ENCODE assay signal across 37 cellular contexts in genomic region chr14:29607129-29607528, GRCh38.
"Had no signal": no experiment of that assay in that cellular context is flagged by ENCODE, and none has a peak within 500 bp of the region (broad histone marks: within the 10 kb centered on the region; RNA-seq: fewer than 3 reads in every experiment).

No MANE protein-coding gene starts in this region.

- H3K36me3 Mint-ChIP-seq: WTC11 had no signal

- H3K9ac ChIP-seq: SK-N-SH had no signal

- H3K4me2 ChIP-seq: SK-N-SH had no signal

- ATAC-seq: activated CD4-positive, alpha-beta T cell treated with anti-CD3 and anti-CD28 coated beads for 36 hours; activated CD4-positive, CD25-positive, alpha-beta regulatory T cell treated with anti-CD3 and anti-CD28 coated beads, Interleukin-2, amount 50 U/mL, for 24 hours; activated CD8-positive, alpha-beta T cell treated with anti-CD3 and anti-CD28 coated beads, Interleukin-2, amount 10 ng/mL, durations not matched to agents 7 days and 5 days; activated naive CD4-positive, alpha-beta T cell treated with anti-CD3 and anti-CD28 coated beads, Interleukin-2, amount 50 U/mL, for 72 hours; PC-3; WTC11 had no signal

- H3K27ac ChIP-seq: brain microvascular endothelial cell, Peyer's patch, SJSA1 had no signal

- H3K9me3 ChIP-seq: MG63, Peyer's patch, SJSA1, SK-N-SH had no signal

- H3K36me3 ChIP-seq: brain microvascular endothelial cell, MG63, Peyer's patch, SJSA1 had no signal

- DNase-seq: activated CD4-positive, alpha-beta T cell treated with anti-CD3 and anti-CD28 coated beads for 36 hours; activated CD4-positive, alpha-beta T cell treated with anti-CD3 and anti-CD28 coated beads, Interleukin-2, amount 10 ng/mL, durations not matched to agents 7 days and 5 days; activated CD4-positive, alpha-beta T cell treated with anti-CD3 and anti-CD28 coated beads, Interleukin-2, amount 50 U/mL, for 48 hours; activated CD8-positive, alpha-beta T cell treated with anti-CD3 and anti-CD28 coated beads, Interleukin-2, amount 10 ng/mL, durations not matched to agents 7 days and 5 days; activated gamma-delta T cell treated with Interleukin-2 at 50 U/mL for 16 hours; activated naive CD4-positive, alpha-beta T cell treated with anti-CD3 and anti-CD28 coated beads for 36 hours; activated T-cell treated with anti-CD3 and anti-CD28 coated beads, Interleukin-2, amount 50 U/mL, for 24 hours; amniotic stem cell; aorta; brain microvascular endothelial cell; Kasumi-1; KG1; MG63; NCI-H1048; NCI-H1105 treated with DMSO at 0.1 percent for 48 hours; NCI-H1436; NCI-H1694; NCI-H1930; NCI-H2107; NCI-H226; NCI-H446 treated with DMSO at 0.1 percent for 48 hours; NCI-H524; NCI-H69; NCI-H82; PC-3; Peyer's patch; RPMI8226; SHP77 treated with DMSO at 0.1 percent for 48 hours; SK-N-SH had no signal

- H3K4me1 ChIP-seq: Peyer's patch, SJSA1 had no signal

- H3K27me3 ChIP-seq: brain microvascular endothelial cell, MG63, Peyer's patch, SJSA1 had no signal

- H3K4me3 Mint-ChIP-seq: activated CD4-positive, alpha-beta T cell treated with anti-CD3 and anti-CD28 coated beads for 36 hours; activated CD4-positive, alpha-beta T cell treated with anti-CD3 and anti-CD28 coated beads, Interleukin-2, amount 10 ng/mL, durations not matched to agents 7 days and 5 days; activated CD8-positive, alpha-beta T cell treated with anti-CD3 and anti-CD28 coated beads, Interleukin-2, amount 10 ng/mL, durations not matched to agents 7 days and 5 days; activated naive CD4-positive, alpha-beta T cell treated with anti-CD3 and anti-CD28 coated beads for 36 hours; activated T-cell treated with anti-CD3 and anti-CD28 coated beads, Interleukin-2, amount 50 U/mL, for 24 hours; IgD-negative memory B cell; T-helper 1 cell treated with Interleukin-12 subunit alpha and Interleukin-12 subunit beta and Interleukin-4 antibody, amounts not matched to agents 30 μg/mL and 1 μg/mL, for 36 hours; T-helper 2 cell treated with Interferon-gamma antibody and Interleukin-4, amounts not matched to agents 5 μg/mL and 100 μg/mL, for 36 hours; WTC11 had no signal

- H3K4me3 ChIP-seq: MG63, Peyer's patch, SJSA1 had no signal

- H3K27ac Mint-ChIP-seq: activated CD4-positive, alpha-beta T cell treated with anti-CD3 and anti-CD28 coated beads for 36 hours; activated CD4-positive, alpha-beta T cell treated with anti-CD3 and anti-CD28 coated beads, Interleukin-2, amount 10 ng/mL, durations not matched to agents 7 days and 5 days; activated CD8-positive, alpha-beta T cell treated with anti-CD3 and anti-CD28 coated beads, Interleukin-2, amount 10 ng/mL, durations not matched to agents 7 days and 5 days; activated naive CD4-positive, alpha-beta T cell treated with anti-CD3 and anti-CD28 coated beads for 36 hours; activated naive CD4-positive, alpha-beta T cell treated with anti-CD3 and anti-CD28 coated beads, Interleukin-2, amount 50 U/mL, for 72 hours; activated T-cell treated with anti-CD3 and anti-CD28 coated beads, Interleukin-2, amount 50 U/mL, for 24 hours; activated T-helper 2 cell treated with anti-CD3 and anti-CD28 coated beads, Interferon-gamma antibody, Interleukin-2, Interleukin-4, amounts not matched to agents 10 μg/mL and 5 μg/mL and 100 μg/mL, durations not matched to agents 14 hours and 24 hours and 36 hours; IgD-negative memory B cell; T-helper 1 cell treated with Interleukin-12 subunit alpha and Interleukin-12 subunit beta and Interleukin-4 antibody, amounts not matched to agents 30 μg/mL and 1 μg/mL, for 36 hours; T-helper 2 cell treated with Interferon-gamma antibody and Interleukin-4, amounts not matched to agents 5 μg/mL and 100 μg/mL, for 36 hours had no signal

- H3K27me3 Mint-ChIP-seq: activated CD4-positive, alpha-beta T cell treated with anti-CD3 and anti-CD28 coated beads for 36 hours; activated CD4-positive, alpha-beta T cell treated with anti-CD3 and anti-CD28 coated beads, Interleukin-2, amount 10 ng/mL, durations not matched to agents 7 days and 5 days; activated T-cell treated with anti-CD3 and anti-CD28 coated beads, Interleukin-2, amount 50 U/mL, for 24 hours; IgD-negative memory B cell had no signal

- H3K4me1 Mint-ChIP-seq: activated CD4-positive, alpha-beta T cell treated with anti-CD3 and anti-CD28 coated beads for 36 hours; activated CD4-positive, alpha-beta T cell treated with anti-CD3 and anti-CD28 coated beads, Interleukin-2, amount 10 ng/mL, durations not matched to agents 7 days and 5 days; IgD-negative memory B cell had no signal
